10 cellular contexts compared by ENCODE assay signal in the genomic region with DNA sequence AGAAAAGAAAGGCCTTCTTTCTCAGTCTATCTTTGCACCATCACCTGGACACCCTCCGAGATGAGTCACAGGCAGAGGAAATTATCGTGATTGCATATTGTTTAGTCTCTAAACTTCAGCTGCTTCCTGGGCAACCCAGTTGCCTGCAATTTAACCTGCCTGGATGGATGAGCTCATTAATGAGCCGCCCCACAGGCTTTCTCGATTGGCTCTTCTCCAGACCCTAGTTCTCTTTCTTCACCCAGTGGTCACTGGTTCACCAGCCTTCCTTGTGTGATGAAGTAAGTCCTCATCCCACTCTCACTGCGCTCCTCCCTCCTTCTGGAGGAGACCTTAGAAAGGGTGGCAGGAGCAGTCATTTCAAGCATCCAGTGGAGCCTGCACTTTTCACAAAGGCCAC.
DNase-seq lines count a peak whose midpoint lies in the region; ATAC-seq and TF ChIP-seq lines count a peak whose summit lies in the region.
"Had no signal": no experiment of that assay in that cellular context is flagged by ENCODE, and none has a peak within 500 bp of the region (broad histone marks: within the 10 kb centered on the region; RNA-seq: fewer than 3 reads in every experiment).

No MANE protein-coding gene starts in this region.

- no peak overlapping the region for H3K4me3 ChIP-seq in AG09309 (ENCODE audit: control insufficient read depth, low read depth, low read length)
- H3K4me3 ChIP-seq: esophagus squamous epithelium, HAP-1 had no signal

- DNase-seq in AG09309 (ENCODE audit: low read depth) (peak; percentile 78), amniotic epithelial cell (ENCODE audit: low read depth) (peak; percentile 94), iris pigment epithelial cell (ENCODE audit: low read depth) (peak; percentile 91), T-helper 9 cell (no peak)
- no peak for DNase-seq in central memory CD4-positive, alpha-beta T cell
- DNase-seq in stimulated activated CD4-positive, alpha-beta T cell treated with anti-CD3 and anti-CD28 coated beads, Interleukin-12 subunit alpha, Interleukin-12 subunit beta, amount 100 ng/mL, for 4 hours = no peak
- DNase-seq in activated T-cell treated with anti-CD3 and anti-CD28 coated beads, Interleukin-2, amount 50 U/mL, for 72 hours = no peak
- DNase-seq: esophagus squamous epithelium had no signal

- no peak for ATAC-seq in activated T-cell treated with anti-CD3 and anti-CD28 coated beads, Interleukin-2, amount 50 U/mL, for 72 hours (replicated peaks in 1 of 2)

- no peak for TF ChIP-seq EP300 in Ishikawa (IDR thresholded peaks at IDR 0.05; ENCODE audit: borderline replicate concordance)

- peak; percentile 15; the same call in 1 of the 2 replicates for TF ChIP-seq RAD21 in Ishikawa (IDR thresholded peaks at IDR 0.05; ENCODE audit: low read depth)

- H3K4me1 Mint-ChIP-seq in activated T-cell treated with anti-CD3 and anti-CD28 coated beads, Interleukin-2, amount 50 U/mL, for 72 hours (ENCODE audit: low read depth) = peaks cover 12% of the 10 kb centered on the region

- no peak overlapping the region for H3K27ac Mint-ChIP-seq in activated T-cell treated with anti-CD3 and anti-CD28 coated beads, Interleukin-2, amount 50 U/mL, for 72 hours

- peaks cover 5 to 7% of the 10 kb centered on the region in 2 donors for H3K9me3 Mint-ChIP-seq in activated T-cell treated with anti-CD3 and anti-CD28 coated beads, Interleukin-2, amount 50 U/mL, for 72 hours

- peaks cover 3 to 7% of the 10 kb centered on the region in 2 donors for H3K36me3 Mint-ChIP-seq in activated T-cell treated with anti-CD3 and anti-CD28 coated beads, Interleukin-2, amount 50 U/mL, for 72 hours (ENCODE audit: insufficient read depth in 2 of 2)

- H3K27me3 Mint-ChIP-seq in activated T-cell treated with anti-CD3 and anti-CD28 coated beads, Interleukin-2, amount 50 U/mL, for 72 hours (ENCODE audit: low read depth) = peaks cover 39% of the 10 kb centered on the region

- TF ChIP-seq CTCF in AG09309 (IDR thresholded peaks at IDR 0.05; ENCODE audit: control insufficient read depth, insufficient read depth, low read depth, low read length, missing control alignments) = no peak

- H3K4me3 Mint-ChIP-seq in activated T-cell treated with anti-CD3 and anti-CD28 coated beads, Interleukin-2, amount 50 U/mL, for 72 hours = no peak overlapping the region

TF ChIP-seq in Ishikawa, 13 proteins besides CTCF, POLR2A, EP300 and RAD21:
- TF ChIP-seq FOXM1 (IDR thresholded peaks at IDR 0.05; ENCODE audit: borderline replicate concordance, low read depth) = no peak
- no peak for TF ChIP-seq TEAD4 (IDR thresholded peaks at IDR 0.05)
- TF ChIP-seq TCF12 (IDR thresholded peaks at IDR 0.05; ENCODE audit: low read depth) = no peak
- no peak for TF ChIP-seq YY1 (IDR thresholded peaks at IDR 0.05; ENCODE audit: low read depth)
- TF ChIP-seq CREB1 (IDR thresholded peaks at IDR 0.05; ENCODE audit: low read depth) = no peak
- no peak for TF ChIP-seq ZBTB7A (IDR thresholded peaks at IDR 0.05; ENCODE audit: low read depth)
- TF ChIP-seq NFIC (IDR thresholded peaks at IDR 0.05) = peak; percentile 69; the same call in 1 of the 2 replicates
- TF ChIP-seq, protein P1, sequence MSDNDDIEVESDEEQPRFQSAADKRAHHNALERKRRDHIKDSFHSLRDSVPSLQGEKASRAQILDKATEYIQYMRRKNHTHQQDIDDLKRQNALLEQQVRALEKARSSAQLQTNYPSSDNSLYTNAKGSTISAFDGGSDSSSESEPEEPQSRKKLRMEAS (IDR thresholded peaks at IDR 0.05) = 0 out of 2 replicates have a peak, but pooled peaks have one; percentile 22
- no peak for TF ChIP-seq REST (IDR thresholded peaks at IDR 0.05; ENCODE audit: low read depth)
- no peak for TF ChIP-seq TAF1 (IDR thresholded peaks at IDR 0.05; ENCODE audit: low read depth)

Comparison
In these comparisons a context has a peak if more than half of its experiments do, and no peak if none do; other contexts are left out.
1. DNase-seq: peak in AG09309 (single experiment), amniotic epithelial cell (single experiment) and iris pigment epithelial cell (single experiment); none in central memory CD4-positive, alpha-beta T cell (single experiment), stimulated activated CD4-positive, alpha-beta T cell treated with anti-CD3 and anti-CD28 coated beads, Interleukin-12 subunit alpha, Interleukin-12 subunit beta, amount 100 ng/mL, for 4 hours (single experiment), activated T-cell treated with anti-CD3 and anti-CD28 coated beads, Interleukin-2, amount 50 U/mL, for 72 hours (0 of 2) and T-helper 9 cell (single experiment).